ENCODE assay signal across 26 cellular contexts in genomic region chr3:171194965-171195364, GRCh38.
"Had no signal": no experiment of that assay in that cellular context is flagged by ENCODE, and none has a peak within 500 bp of the region (broad histone marks: within the 10 kb centered on the region; RNA-seq: fewer than 3 reads in every experiment).

No MANE protein-coding gene starts in this region.

- H3K79me2 ChIP-seq: hepatocyte had no signal

- DNase-seq: dorsolateral prefrontal cortex; effector CD4-positive, alpha-beta T cell; effector memory CD4-positive, alpha-beta T cell; erythroblast; esophagus squamous epithelium; foreskin melanocyte; gastrocnemius medialis; glutamatergic neuron; head of caudate nucleus; heart right ventricle; hypothalamus; immature natural killer cell; left cardiac atrium; left lung; left ventricle myocardium superior; lower lobe of right lung; mesendoderm; midbrain; naive thymus-derived CD4-positive, alpha-beta T cell had no signal

- FAIRE-seq: colon, islet of Langerhans, keratinocyte had no signal

- H3K27ac ChIP-seq: coronary artery, epithelial cell of prostate, esophagus squamous epithelium, gastrocnemius medialis, heart right ventricle, hepatocyte, left lung, lower lobe of right lung had no signal

- ATAC-seq: esophagus mucosa; gastrocnemius medialis; heart right ventricle; left cardiac atrium; left lung; left ventricle myocardium superior; lower lobe of right lung; naive thymus-derived CD4-positive, alpha-beta T cell had no signal

- H3K36me3 ChIP-seq: esophagus squamous epithelium, gastrocnemius medialis, heart right ventricle, left lung, lower lobe of right lung had no signal

- H2AFZ ChIP-seq: hepatocyte had no signal

- H3K4me2 ChIP-seq: hepatocyte had no signal

- H3K4me3 ChIP-seq: coronary artery, dorsolateral prefrontal cortex, esophagus squamous epithelium, gastrocnemius medialis, heart right ventricle, hepatocyte, left lung, lower lobe of right lung had no signal

- H3K27me3 ChIP-seq: dorsolateral prefrontal cortex, esophagus squamous epithelium, gastrocnemius medialis, heart right ventricle, hepatocyte, left lung had no signal

- H3K9me3 ChIP-seq: esophagus squamous epithelium, gastrocnemius medialis, left lung, lower lobe of right lung had no signal

- H3K4me1 ChIP-seq: esophagus squamous epithelium, left lung, lower lobe of right lung had no signal
